ENCODE assay signal across 25 cellular contexts in genomic region chr14:20436363-20436755, GRCh38. TPM values are rescaled to one million over a fixed set of nuclear protein-coding genes. Genes with fewer than 3 reads are reported as not detected.
A peak's percentile ranks its signal among the peaks of the same experiment; 100 is the strongest.
DNase-seq lines count a peak whose midpoint lies in the region; FAIRE-seq and TF ChIP-seq lines count a peak whose summit lies in the region.
"Had no signal": no experiment of that assay in that cellular context is flagged by ENCODE, and none has a peak within 500 bp of the region (broad histone marks: within the 10 kb centered on the region; RNA-seq: fewer than 3 reads in every experiment).

No MANE protein-coding gene starts in this region.

- no peak for TF ChIP-seq CTCF in AG09309 (IDR thresholded peaks at IDR 0.05; ENCODE audit: control insufficient read depth, insufficient read depth, low read depth, low read length, missing control alignments)
- no peak for TF ChIP-seq CTCF in astrocyte (IDR thresholded peaks at IDR 0.05; ENCODE audit: insufficient read depth, low read depth, low read length)
- no peak for TF ChIP-seq CTCF in fibroblast of the aortic adventitia (IDR thresholded peaks at IDR 0.05; ENCODE audit: insufficient read depth, low read length)
- no peak for TF ChIP-seq CTCF in GM20000 (IDR thresholded peaks at IDR 0.05; ENCODE audit: extremely low read depth, missing control alignments)

- H3K27me3 Mint-ChIP-seq in astrocyte (ENCODE audit: low read depth, unreplicated experiment) = peaks cover 37% of the 10 kb centered on the region
- H3K27me3 Mint-ChIP-seq: activated CD4-positive, alpha-beta T cell treated with anti-CD3 and anti-CD28 coated beads for 36 hours; naive B cell; T-helper 17 cell had no signal

- H3K27ac ChIP-seq in astrocyte (ENCODE audit: low read depth, low read length) = no peak overlapping the region
- H3K27ac ChIP-seq: A549, parathyroid adenoma, upper lobe of right lung had no signal

- no peaks in the 10 kb centered on the region for H3K9me3 ChIP-seq in astrocyte (ENCODE audit: insufficient read depth, low read depth, low read length)
- H3K9me3 ChIP-seq: A549, upper lobe of right lung had no signal

- intact Hi-C loops in cardiac septum (cut with DNase I) = no loop called here

- H3K4me2 ChIP-seq in astrocyte (ENCODE audit: low read length) = peak overlapping the region; percentile 8
- H3K4me2 ChIP-seq: A549 had no signal

- DNase-seq in AG09309 (ENCODE audit: low read depth) (peak; percentile 59), HS-27A (ENCODE audit: low read depth) (peak; percentile 66), astrocyte (ENCODE audit: low read depth) (peak; percentile 29), fibroblast of the aortic adventitia (ENCODE audit: low read depth) (peak; percentile 76), NCI-H2029 (lab: John Stamatoyannopoulos, UW) (no peak), cardiac septum (ENCODE audit: low spot score) (no peak), GM20000 (ENCODE audit: low spot score) (no peak), hypothalamus (lab: John Stamatoyannopoulos, UW) (no peak)
- DNase-seq: activated CD4-positive, alpha-beta T cell treated with anti-CD3 and anti-CD28 coated beads for 36 hours; activated CD8-positive, alpha-beta memory T cell treated with anti-CD3 and anti-CD28 coated beads, Interleukin-2, amount 50 U/mL, for 48 hours; activated naive CD4-positive, alpha-beta T cell; effector CD8-positive, alpha-beta T cell; GOT3; Kasumi-1; naive B cell; NCI-H345; Right ventricle myocardium superior; stimulated activated naive CD4-positive, alpha-beta T cell; T-helper 17 cell; upper lobe of right lung had no signal

- H2AFZ ChIP-seq in astrocyte (ENCODE audit: low read depth, low read length) = no peak overlapping the region
- H2AFZ ChIP-seq: parathyroid adenoma had no signal

- H3K36me3 ChIP-seq in astrocyte (ENCODE audit: insufficient read depth, low read length) = no peaks in the 10 kb centered on the region
- H3K36me3 ChIP-seq: upper lobe of right lung had no signal

- no peak overlapping the region for H3K4me3 Mint-ChIP-seq in astrocyte (ENCODE audit: unreplicated experiment)
- H3K4me3 Mint-ChIP-seq: activated CD4-positive, alpha-beta T cell treated with anti-CD3 and anti-CD28 coated beads for 36 hours; T-helper 17 cell had no signal

- no peaks in the 10 kb centered on the region for H3K9me3 Mint-ChIP-seq in astrocyte (ENCODE audit: unreplicated experiment)

- no peak overlapping the region for H3K27ac Mint-ChIP-seq in astrocyte (ENCODE audit: unreplicated experiment)
- H3K27ac Mint-ChIP-seq: activated CD4-positive, alpha-beta T cell treated with anti-CD3 and anti-CD28 coated beads for 36 hours; T-helper 17 cell had no signal

- FAIRE-seq in astrocyte (lab: Jason Lieb, UNC) = no peak
- FAIRE-seq: A549, frontal cortex, GM12891 had no signal

- no peak overlapping the region for H3K9ac ChIP-seq in astrocyte (ENCODE audit: low read length)
- H3K9ac ChIP-seq: parathyroid adenoma had no signal

- H3K4me3 ChIP-seq in AG09309 (ENCODE audit: control insufficient read depth, low read depth, low read length) = no peak overlapping the region
- no peak overlapping the region for H3K4me3 ChIP-seq in astrocyte (ENCODE audit: insufficient read depth, low read depth, low read length)
- no peak overlapping the region for H3K4me3 ChIP-seq in fibroblast of the aortic adventitia (ENCODE audit: low read depth, low read length)
- H3K4me3 ChIP-seq: A549, upper lobe of right lung had no signal

- no peaks in the 10 kb centered on the region for H3K4me1 Mint-ChIP-seq in astrocyte (ENCODE audit: low read depth, unreplicated experiment)

- H3K27me3 ChIP-seq in astrocyte (ENCODE audit: insufficient read depth, low read length) = no peaks in the 10 kb centered on the region
- H3K27me3 ChIP-seq: upper lobe of right lung had no signal

- no peaks in the 10 kb centered on the region for H3K36me3 Mint-ChIP-seq in astrocyte (ENCODE audit: low read depth, unreplicated experiment)

- no peaks in the 10 kb centered on the region for H3K79me2 ChIP-seq in astrocyte (ENCODE audit: insufficient read depth, low read length)
- H3K79me2 ChIP-seq: parathyroid adenoma had no signal

- H3K4me1 ChIP-seq in astrocyte (ENCODE audit: insufficient read depth, low read length) = peaks cover 15% of the 10 kb centered on the region
- H3K4me1 ChIP-seq: A549, upper lobe of right lung had no signal

- no peaks in the 10 kb centered on the region for H4K20me1 ChIP-seq in astrocyte (ENCODE audit: insufficient read depth, low read length)

RNA-seq across cellular contexts. Expression of gene KLHL33, which starts 0.4 kb away (rescaled TPM):
- 0.07 TPM in 1 of 2 replicates, not detected in the other for total RNA-seq in astrocyte
- 0.18 and 0.65 TPM in 2 replicates for total RNA-seq in fibroblast of the aortic adventitia (ENCODE audit: low replicate concordance)
- total RNA-seq in cardiac septum = 0.35 TPM
- total RNA-seq: G401 had no signal

RNA-seq across cellular contexts. Expression of gene OSGEP, which starts 18.3 kb away (rescaled TPM):
- 18.3 and 23.0 TPM in 2 replicates for total RNA-seq in astrocyte
- 31.2 and 45.6 TPM in 2 replicates for total RNA-seq in fibroblast of the aortic adventitia (ENCODE audit: low replicate concordance)
- total RNA-seq in cardiac septum = 21.2 TPM

RNA-seq across cellular contexts. Expression of gene APEX1, which starts 18.7 kb away (rescaled TPM):
- total RNA-seq in astrocyte = 142 and 148 TPM in 2 replicates
- 58.8 and 358 TPM in 2 replicates for total RNA-seq in fibroblast of the aortic adventitia (ENCODE audit: low replicate concordance)
- total RNA-seq in cardiac septum = 66.0 TPM

RNA-seq across cellular contexts. Expression of gene TEP1, which starts 23.1 kb away (rescaled TPM):
- total RNA-seq in astrocyte = 21.0 and 28.4 TPM in 2 replicates
- 17.7 and 17.8 TPM in 2 replicates for total RNA-seq in fibroblast of the aortic adventitia (ENCODE audit: low replicate concordance)
- total RNA-seq in cardiac septum = 15.7 TPM

RNA-seq across cellular contexts. Expression of gene PIP4P1, which starts 24.9 kb away (rescaled TPM):
- total RNA-seq in astrocyte = 19.5 and 19.8 TPM in 2 replicates
- 23.7 and 25.3 TPM in 2 replicates for total RNA-seq in fibroblast of the aortic adventitia (ENCODE audit: low replicate concordance)
- 18.2 TPM for total RNA-seq in cardiac septum

Comparison
In these comparisons a context has a peak if more than half of its experiments do, and no peak if none do; other contexts are left out.
1. DNase-seq: peak in AG09309 (single experiment), HS-27A (single experiment), astrocyte (single experiment) and fibroblast of the aortic adventitia (single experiment); none in NCI-H2029 (single experiment), cardiac septum (single experiment), GM20000 (single experiment) and hypothalamus (0 of 51).